ENCODE assay signal across 8 cellular contexts in genomic region chr3:113697192-113698090, GRCh38. TPM values are rescaled to one million over a fixed set of nuclear protein-coding genes. Genes with fewer than 3 reads are reported as not detected.
DNase-seq lines count a peak whose midpoint lies in the region; ATAC-seq and TF ChIP-seq lines count a peak whose summit lies in the region.

No MANE protein-coding gene starts in this region.

- peak overlapping the region; percentile 73 for H3K27ac ChIP-seq in DOHH2 (ENCODE audit: low read depth, low read length)

- intact Hi-C loops in activated CD4-positive, alpha-beta memory T cell treated with anti-CD3 and anti-CD28 coated beads for 36 hours (cut with micrococcal nuclease): loop anchor here (2.0 to 5.0 kb wide), 6 partner anchors 91 to 1449 kb away; partner anchors contain the start of genes SIDT1 and ZBTB20

- H3K9me2 ChIP-seq in DOHH2 (replicated peaks; ENCODE audit: control insufficient read depth, low read length): no peaks in the 10 kb centered on the region

- no peaks in the 10 kb centered on the region for H3K9me3 Mint-ChIP-seq in activated CD4-positive, alpha-beta memory T cell treated with anti-CD3 and anti-CD28 coated beads for 36 hours

- H3K27me3 ChIP-seq in DOHH2 (ENCODE audit: control insufficient read depth, low read length): no peaks in the 10 kb centered on the region

- ATAC-seq in GM21390 (IDR thresholded peaks at IDR 0.05; ENCODE audit: unreplicated experiment): no peak
- no peak for ATAC-seq in HG02610 (IDR thresholded peaks at IDR 0.05; ENCODE audit: unreplicated experiment)
- no peak for ATAC-seq in GM18907 (IDR thresholded peaks at IDR 0.05; ENCODE audit: unreplicated experiment)

- DNase-seq in KBM-7 (peak; percentile 32), erythroblast (lab: John Stamatoyannopoulos, UW) (peak; percentile 28 to 50), myocyte (ENCODE audit: low read depth) (peak; percentile 19)
- DNase-seq in activated CD4-positive, alpha-beta memory T cell treated with anti-CD3 and anti-CD28 coated beads for 36 hours: peak; percentile 53

- H3K9me3 ChIP-seq in DOHH2 (ENCODE audit: control insufficient read depth, insufficient read depth, low read length): no peaks in the 10 kb centered on the region

- H3K4me1 Mint-ChIP-seq in activated CD4-positive, alpha-beta memory T cell treated with anti-CD3 and anti-CD28 coated beads for 36 hours (ENCODE audit: low read depth): peaks cover 20% of the 10 kb centered on the region

- H3K36me3 Mint-ChIP-seq in activated CD4-positive, alpha-beta memory T cell treated with anti-CD3 and anti-CD28 coated beads for 36 hours: no peaks in the 10 kb centered on the region

- H3K4me3 Mint-ChIP-seq in activated CD4-positive, alpha-beta memory T cell treated with anti-CD3 and anti-CD28 coated beads for 36 hours: no peak overlapping the region

- peak overlapping the region; percentile 90 for H3K4me3 ChIP-seq in DOHH2 (ENCODE audit: low read length)

- no peak for TF ChIP-seq CTCF in DOHH2 (IDR thresholded peaks at IDR 0.05; ENCODE audit: low read depth, low read length, poor library complexity, severe bottlenecking)

- H3K4me1 ChIP-seq in DOHH2 (ENCODE audit: control insufficient read depth, low read length): peaks cover 25% of the 10 kb centered on the region

- H4K20me1 ChIP-seq in DOHH2 (ENCODE audit: control insufficient read depth, insufficient read depth, low read depth, low read length): no peaks in the 10 kb centered on the region

- no peaks in the 10 kb centered on the region for H3K27me3 Mint-ChIP-seq in activated CD4-positive, alpha-beta memory T cell treated with anti-CD3 and anti-CD28 coated beads for 36 hours

- POLR2A ChIA-PET in activated CD4-positive, alpha-beta memory T cell treated with anti-CD3 and anti-CD28 coated beads for 36 hours (lab: Charles Lee): interaction anchor here (0.6 to 3.1 kb wide), 2 partner anchors 48 to 50 kb away, joined by 3 to 12 read pairs; partner anchors contain the start of genes ATP6V1A and NAA50

- in situ Hi-C loops in KBM-7 (cut with MboI; ENCODE audit: low pct_unique_long_range_greater_than_20kb, low sequenced_read_pairs): no loop called here

- CTCF ChIA-PET in activated CD4-positive, alpha-beta memory T cell treated with anti-CD3 and anti-CD28 coated beads for 36 hours (lab: Charles Lee): interaction anchor here (1.1 to 1.2 kb wide), 2 partner anchors 39 to 48 kb away, joined by 4 read pairs; no protein-coding TSS in a partner anchor

- H3K4me2 ChIP-seq in DOHH2 (ENCODE audit: low read length): peak overlapping the region; percentile 70

- H3F3A ChIP-seq in DOHH2 (ENCODE audit: control insufficient read depth, insufficient read depth): no peaks in the 10 kb centered on the region

- peaks cover 46% of the 10 kb centered on the region for H3K79me2 ChIP-seq in DOHH2 (ENCODE audit: control insufficient read depth, low read length)

- no peak overlapping the region for H3K27ac Mint-ChIP-seq in activated CD4-positive, alpha-beta memory T cell treated with anti-CD3 and anti-CD28 coated beads for 36 hours

- 0 out of 2 replicates have a peak, but pooled peaks cover 3% of the 10 kb centered on the region for H3K36me3 ChIP-seq in DOHH2 (ENCODE audit: control insufficient read depth, low read length)

- no peak for TF ChIP-seq POLR2A in erythroblast (IDR thresholded peaks at IDR 0.05; ENCODE audit: low read length)

RNA-seq across cellular contexts. Expression of gene USF3, which starts 1.0 kb away (rescaled TPM):
- total RNA-seq in activated CD4-positive, alpha-beta memory T cell treated with anti-CD3 and anti-CD28 coated beads for 36 hours: 10 to 100 TPM; 11.7 to 12.2 TPM
- 22.5 and 23.7 TPM in 2 replicates for total RNA-seq in myocyte
- polyA plus RNA-seq in myocyte (2012): 4.6 TPM

RNA-seq across cellular contexts. Expression of gene NAA50, which starts 48.6 kb away (rescaled TPM):
- total RNA-seq in activated CD4-positive, alpha-beta memory T cell treated with anti-CD3 and anti-CD28 coated beads for 36 hours: 100 to 1,000 TPM; 112 to 113 TPM
- total RNA-seq in myocyte: 188 and 263 TPM in 2 replicates
- polyA plus RNA-seq in myocyte (2012): 81.9 TPM

RNA-seq across cellular contexts. Expression of gene ATP6V1A, which starts 49.4 kb away (rescaled TPM):
- total RNA-seq in activated CD4-positive, alpha-beta memory T cell treated with anti-CD3 and anti-CD28 coated beads for 36 hours: 10 to 100 TPM; 43.5 to 45.4 TPM
- total RNA-seq in myocyte: 54.7 and 59.6 TPM in 2 replicates
- 32.6 TPM for polyA plus RNA-seq in myocyte (2012)
